18 cellular contexts compared by ENCODE assay signal in genomic region chr2:161722547-161723503, GRCh38.
DNase-seq lines count a peak whose midpoint lies in the region; ATAC-seq and TF ChIP-seq lines count a peak whose summit lies in the region.
"Had no signal": no experiment of that assay in that cellular context is flagged by ENCODE, and none has a peak within 500 bp of the region (broad histone marks: within the 10 kb centered on the region; RNA-seq: fewer than 3 reads in every experiment).

No MANE protein-coding gene starts in this region.

- peak; percentile 4 for DNase-seq in activated T-cell treated with anti-CD3 and anti-CD28 coated beads, Interleukin-2, amount 50 U/mL, for 4 hours
- DNase-seq in activated T-cell treated with anti-CD3 and anti-CD28 coated beads for 4 hours, result no peak
- no peak for DNase-seq in T-helper 17 cell
- no peak for DNase-seq in mesendoderm
- no peak for DNase-seq in aorta
- DNase-seq in lower leg skin (ENCODE audit: low spot score in 2 of 2), result no peak
- no peak for DNase-seq in COR-L47 (lab: John Stamatoyannopoulos, UW)
- DNase-seq in heart left ventricle, result no peak
- DNase-seq: C1 segment of cervical spinal cord, HCEC 1CT, MM.1S, NCI-H1092 treated with DMSO at 0.1 percent for 48 hours, NCI-H1694 treated with DMSO at 0.1 percent for 48 hours, NCI-H2107, NCI-H345, NCI-H774, PC-3 had no signal

- no peak for TF ChIP-seq POLR2A in lower leg skin (IDR thresholded peaks at IDR 0.05)
- TF ChIP-seq POLR2A in heart left ventricle (IDR thresholded peaks at IDR 0.05), result no peak

- H2BK15ac ChIP-seq in mesendoderm (replicated peaks; ENCODE audit: low read depth), result no peak overlapping the region

- H3K56ac ChIP-seq in mesendoderm (ENCODE audit: low read length), result no peak overlapping the region

- intact Hi-C loops in aorta (cut with DNase I) (no loop called here), lower leg skin (cut with DNase I; ENCODE audit: low total_unique reads) (no loop called here), heart left ventricle (cut with DNase I) (no loop called here)

- no peak overlapping the region for H4K5ac ChIP-seq in mesendoderm (ENCODE audit: low read length)

- no peak overlapping the region for H3K4ac ChIP-seq in mesendoderm (ENCODE audit: low read depth, low read length)

- H3K4me3 Mint-ChIP-seq in activated T-cell treated with anti-CD3 and anti-CD28 coated beads, Interleukin-2, amount 50 U/mL, for 4 hours, result no peak overlapping the region
- H3K4me3 Mint-ChIP-seq in T-helper 17 cell, result no peak overlapping the region

- H4K8ac ChIP-seq in mesendoderm (ENCODE audit: low read depth, low read length), result no peak overlapping the region

- no peaks in the 10 kb centered on the region for H3K79me2 ChIP-seq in mesendoderm (ENCODE audit: control insufficient read depth, insufficient read depth, low read length)

- H3K27me3 Mint-ChIP-seq in activated T-cell treated with anti-CD3 and anti-CD28 coated beads, Interleukin-2, amount 50 U/mL, for 4 hours (ENCODE audit: low read depth), result peaks cover 12% of the 10 kb centered on the region
- peaks cover 11% of the 10 kb centered on the region for H3K27me3 Mint-ChIP-seq in T-helper 17 cell

- no peak overlapping the region for H3K27ac ChIP-seq in mesendoderm (ENCODE audit: low read depth, low read length)
- H3K27ac ChIP-seq in aorta (ENCODE audit: low read depth in 1 of 2, low read length in 2 of 2), result no peak overlapping the region
- no peak overlapping the region for H3K27ac ChIP-seq in heart left ventricle
- H3K27ac ChIP-seq: SJSA1 had no signal

- no peaks in the 10 kb centered on the region for H3K36me3 ChIP-seq in mesendoderm (ENCODE audit: control insufficient read depth, insufficient read depth, low read length)
- H3K36me3 ChIP-seq in aorta (ENCODE audit: control insufficient read depth in 1 of 2, insufficient read depth in 2 of 2, low read length in 1 of 2), result no peaks in the 10 kb centered on the region
- H3K36me3 ChIP-seq in heart left ventricle, result no peaks in the 10 kb centered on the region
- H3K36me3 ChIP-seq: SJSA1 had no signal

- H3K4me1 ChIP-seq in mesendoderm (ENCODE audit: control insufficient read depth, low read depth, low read length) (no peaks in the 10 kb centered on the region), aorta (ENCODE audit: control insufficient read depth in 1 of 2, insufficient read depth in 2 of 2, low read length in 2 of 2) (no peaks in the 10 kb centered on the region), heart left ventricle (no peaks in the 10 kb centered on the region)
- H3K4me1 ChIP-seq: SJSA1 had no signal

- no peak for TF ChIP-seq CTCF in lower leg skin (IDR thresholded peaks at IDR 0.05)
- no peak for TF ChIP-seq CTCF in heart left ventricle (IDR thresholded peaks at IDR 0.05)

- H3K9me3 ChIP-seq in T-helper 17 cell (ENCODE audit: control insufficient read depth, low read length, poor library complexity, severe bottlenecking) (no peaks in the 10 kb centered on the region), aorta (ENCODE audit: control insufficient read depth, low read length) (no peaks in the 10 kb centered on the region), heart left ventricle (peaks cover 0 to 9% (median 0%) of the 10 kb centered on the region in 12 donors)
- H3K9me3 ChIP-seq: SJSA1 had no signal

- H2BK120ac ChIP-seq in mesendoderm (ENCODE audit: low read depth, low read length), result no peak overlapping the region

- H3K18ac ChIP-seq in mesendoderm (ENCODE audit: low read length), result no peak overlapping the region

- no peak overlapping the region for H3K4me3 ChIP-seq in mesendoderm (ENCODE audit: low read length)
- no peak overlapping the region for H3K4me3 ChIP-seq in aorta (ENCODE audit: low read length in 2 of 2)
- no peak overlapping the region for H3K4me3 ChIP-seq in lower leg skin (ENCODE audit: low read depth, poor library complexity, severe bottlenecking)
- H3K4me3 ChIP-seq in heart left ventricle, result no peak overlapping the region
- H3K4me3 ChIP-seq: SJSA1 had no signal

- no peak for ATAC-seq in activated T-cell treated with anti-CD3 and anti-CD28 coated beads, Interleukin-2, amount 50 U/mL, for 4 hours
- ATAC-seq in T-helper 17 cell (peak; percentile 27), aorta (ENCODE audit: low FRiP score) (peak; percentile 33), heart left ventricle (no peak)
- ATAC-seq: PC-3 had no signal

- H3K36me3 Mint-ChIP-seq in activated T-cell treated with anti-CD3 and anti-CD28 coated beads, Interleukin-2, amount 50 U/mL, for 4 hours (ENCODE audit: insufficient read depth), result no peaks in the 10 kb centered on the region
- H3K36me3 Mint-ChIP-seq in T-helper 17 cell (ENCODE audit: low read depth), result peaks cover 5% of the 10 kb centered on the region

- no peak overlapping the region for H3K9ac ChIP-seq in mesendoderm (ENCODE audit: low read length)

- H2AK5ac ChIP-seq in mesendoderm (ENCODE audit: low read length), result no peak overlapping the region

- H3K27ac Mint-ChIP-seq in T-helper 17 cell, result no peak overlapping the region

- H3K9me3 Mint-ChIP-seq in activated T-cell treated with anti-CD3 and anti-CD28 coated beads, Interleukin-2, amount 50 U/mL, for 4 hours, result peaks cover 5% of the 10 kb centered on the region

- H2BK5ac ChIP-seq in mesendoderm (ENCODE audit: low read length), result no peak overlapping the region

- peak overlapping the region; percentile 29 for H3K23ac ChIP-seq in mesendoderm (ENCODE audit: low read length)

- no peaks in the 10 kb centered on the region for H3K27me3 ChIP-seq in mesendoderm (ENCODE audit: insufficient read depth, low read length, poor library complexity)
- H3K27me3 ChIP-seq in aorta (ENCODE audit: control insufficient read depth in 1 of 2, insufficient read depth in 2 of 2, low read length in 1 of 2), result no peaks in the 10 kb centered on the region
- peaks cover 0 to 4% (median 0%) of the 10 kb centered on the region in 9 donors for H3K27me3 ChIP-seq in heart left ventricle
- H3K27me3 ChIP-seq: SJSA1 had no signal

- no peak overlapping the region for H3K4me2 ChIP-seq in mesendoderm (ENCODE audit: low read length)

- no peaks in the 10 kb centered on the region for H3K4me1 Mint-ChIP-seq in activated T-cell treated with anti-CD3 and anti-CD28 coated beads, Interleukin-2, amount 50 U/mL, for 4 hours (ENCODE audit: low read depth)
- H3K4me1 Mint-ChIP-seq in T-helper 17 cell, result peaks cover 10% of the 10 kb centered on the region

- WGBS in mesendoderm (ENCODE audit: extremely low coverage, insufficient coverage, low lambda C conversion rate), result no CpG with 5 or more reads among the region's 13 CpGs
- 67 to 69% methylated on average over 13 of the region's 13 CpGs for WGBS in aorta, 2 donors
- 76 to 82% methylated on average over 12 to 13 of the region's 13 CpGs for WGBS in lower leg skin, 2 donors
- WGBS in heart left ventricle, 4 donors, result 64 to 68% (median 65%) methylated on average over 11 to 13 of the region's 13 CpGs

- H3K79me1 ChIP-seq in mesendoderm (ENCODE audit: low read length), result no peaks in the 10 kb centered on the region

Comparison
In these comparisons a context has a peak if more than half of its experiments do, and no peak if none do; other contexts are left out.
1. ATAC-seq: peak in T-helper 17 cell (single experiment) and aorta (single experiment); none in activated T-cell treated with anti-CD3 and anti-CD28 coated beads, Interleukin-2, amount 50 U/mL, for 4 hours (0 of 2) and heart left ventricle (0 of 4).